In genomic region chr17:65231662-65232335, GRCh38 we compare ENCODE assay signal across 8 cellular contexts.
DNase-seq lines count a peak whose midpoint lies in the region; ATAC-seq and TF ChIP-seq lines count a peak whose summit lies in the region.

No MANE protein-coding gene starts in this region.

- H3K56ac ChIP-seq in IMR-90 (ENCODE audit: extremely low read depth, insufficient read depth, low read length) = no peak overlapping the region

- TF ChIP-seq RAD21 in IMR-90 (IDR thresholded peaks at IDR 0.05; ENCODE audit: low read length) = peak; percentile 96

- H4K91ac ChIP-seq in IMR-90 (ENCODE audit: insufficient read depth, low read depth, low read length) = no peak overlapping the region

- BruUV-seq in IMR-90 (replicated peaks; lab: Mats Ljungman, UMichigan) (no TSS peak), OCI-LY7 (replicated peaks; lab: Mats Ljungman, UMichigan) (no TSS peak)

- H3K14ac ChIP-seq in IMR-90 (replicated peaks; ENCODE audit: low read depth, low read length) = no peak overlapping the region

- H3K4me1 ChIP-seq in IMR-90 (ENCODE audit: control insufficient read depth, insufficient read depth, low read length) (peaks cover 2% of the 10 kb centered on the region; the same call in 1 of the 2 replicates), OCI-LY7 (ENCODE audit: insufficient read depth, low read length, poor library complexity, severe bottlenecking) (no peaks in the 10 kb centered on the region), prostate gland (replicated peaks) (no peaks in the 10 kb centered on the region)

- TF ChIP-seq CTCF in IMR-90 (conservative IDR thresholded peaks at IDR 0.05; ENCODE audit: low read depth, low read length) (peak; percentile 89), OCI-LY7 (conservative IDR thresholded peaks at IDR 0.05; ENCODE audit: low read length) (peak; percentile 85), prostate gland (IDR thresholded peaks at IDR 0.05) (peak in 2 of 4 experiments; percentile 49 to 64)

- in situ Hi-C loops in IMR-90 (cut with MboI; ENCODE audit: low sequenced_read_pairs) = loop anchor here (5.0 to 25.0 kb wide), 2 partner anchors 936 to 1431 kb away; no protein-coding TSS in a partner anchor

- no peak overlapping the region for H3K9ac ChIP-seq in IMR-90 (ENCODE audit: low read depth, low read length)

- WGBS in IMR-90 (ENCODE audit: extremely low coverage in 2 of 2, insufficient read length in 1 of 2), 2 experiments = 63% methylated on average over 5 of the region's 8 CpGs; no CpG with 5 or more reads in 1 of the 2 experiments
- 54% methylated on average over 8 of the region's 8 CpGs for WGBS in prostate gland

- no peak overlapping the region for H2BK120ac ChIP-seq in IMR-90 (ENCODE audit: low read depth, low read length)

- TF ChIP-seq POLR2A in IMR-90 (IDR thresholded peaks at IDR 0.05; ENCODE audit: low read depth, low read length) (no peak), prostate gland (IDR thresholded peaks at IDR 0.05) (no peak)

- no peak overlapping the region for H3K23ac ChIP-seq in IMR-90 (ENCODE audit: low read depth, low read length)

- H3K4ac ChIP-seq in IMR-90 (ENCODE audit: low read depth, low read length) = no peak overlapping the region

- H3K36me3 ChIP-seq in IMR-90 (ENCODE audit: control insufficient read depth, insufficient read depth, low read length) (no peaks in the 10 kb centered on the region), OCI-LY7 (ENCODE audit: insufficient read depth, low read length) (no peaks in the 10 kb centered on the region), prostate gland (no peaks in the 10 kb centered on the region)

- no peak overlapping the region for H2BK15ac ChIP-seq in IMR-90 (ENCODE audit: low read depth, low read length)

- no peaks in the 10 kb centered on the region for H3K79me2 ChIP-seq in OCI-LY7 (ENCODE audit: insufficient read depth, low read depth, low read length)

- no peak overlapping the region for H4K8ac ChIP-seq in IMR-90 (ENCODE audit: low read depth in 2 of 2, low read length in 2 of 2)

- H3K27me3 ChIP-seq in IMR-90 (ENCODE audit: control insufficient read depth, insufficient read depth, low read length) (peaks cover 2% of the 10 kb centered on the region; the same call in 1 of the 2 replicates), prostate gland (replicated peaks; ENCODE audit: insufficient read depth) (peaks cover 7% of the 10 kb centered on the region)

- H3K4me3 ChIP-seq in IMR-90 (ENCODE audit: insufficient read depth, low read depth, low read length) (no peak overlapping the region), OCI-LY7 (ENCODE audit: low read depth, low read length, poor library complexity, severe bottlenecking) (no peak overlapping the region), prostate gland (no peak overlapping the region)

- no peak overlapping the region for H2AK5ac ChIP-seq in IMR-90 (ENCODE audit: low read depth, low read length)

- no peak overlapping the region for H3K18ac ChIP-seq in IMR-90 (ENCODE audit: low read depth, low read length)

- no peak overlapping the region for H2BK5ac ChIP-seq in IMR-90 (ENCODE audit: low read depth, low read length, poor library complexity, severe bottlenecking)

- no peak overlapping the region for H3K4me2 ChIP-seq in IMR-90 (ENCODE audit: low read depth, low read length)
- H3K4me2 ChIP-seq in OCI-LY7 (ENCODE audit: low read length) = no peak overlapping the region

- H3K9me3 ChIP-seq in IMR-90 (ENCODE audit: control insufficient read depth, insufficient read depth, low read length) = no peaks in the 10 kb centered on the region; the same call in 1 of the 2 replicates
- H3K9me3 ChIP-seq in OCI-LY7 (ENCODE audit: low read length) = no peaks in the 10 kb centered on the region
- H3K9me3 ChIP-seq in prostate gland = no peaks in the 10 kb centered on the region

- peak; percentile 46 for DNase-seq in activated T-cell treated with anti-CD3 and anti-CD28 coated beads for 24 hours (ENCODE audit: low read depth)
- DNase-seq in activated T-cell treated with anti-CD3 and anti-CD28 coated beads, Interleukin-2, amount 50 U/mL, for 1 hour = no peak
- DNase-seq in IMR-90 = peak; percentile 88
- DNase-seq in OCI-LY7 (ENCODE audit: low spot score) = peak; percentile 71
- DNase-seq in activated naive CD4-positive, alpha-beta T cell treated with anti-CD3 and anti-CD28 coated beads, Interleukin-2, amount 50 U/mL, for 16 hours = peak; percentile 43
- peak in 40 of 42 donors; percentile 14 to 84 (median 54) for DNase-seq in head of caudate nucleus
- peak; percentile 16 for DNase-seq in prostate gland (ENCODE audit: low spot score)
- DNase-seq in NCI-H187 (lab: John Stamatoyannopoulos, UW) = no peak

- peak; percentile 97 for ATAC-seq in IMR-90 (ENCODE audit: low read depth)

- CTCF ChIA-PET in IMR-90 (lab: Yijun Ruan, JAX) (interaction anchor here (0.5 to 1.3 kb wide), 7 partner anchors 10 to 934 kb away, joined by 3 to 5 read pairs (median 3); no protein-coding TSS in a partner anchor), OCI-LY7 (lab: Charles Lee; ENCODE audit: unreplicated experiment) (interaction anchor here (0.6 kb wide), 2 partner anchors 135 to 333 kb away, joined by 3 read pairs; no protein-coding TSS in a partner anchor)

- H3K27ac ChIP-seq in IMR-90 (ENCODE audit: insufficient read depth, low read length) (no peak overlapping the region), OCI-LY7 (ENCODE audit: low read depth, low read length, poor library complexity, severe bottlenecking) (no peak overlapping the region), prostate gland (no peak overlapping the region)

- H3K9me1 ChIP-seq in IMR-90 (ENCODE audit: insufficient read depth, low read length) = 0 out of 2 replicates have a peak, but pooled peaks cover 3% of the 10 kb centered on the region

- no peaks in the 10 kb centered on the region for H3K79me1 ChIP-seq in IMR-90 (ENCODE audit: low read depth in 1 of 2, low read length in 2 of 2)

- no peaks in the 10 kb centered on the region for H3K9me2 ChIP-seq in OCI-LY7 (ENCODE audit: insufficient read depth, low read length)

- dilution Hi-C loops in IMR-90 (cut with HindIII; ENCODE audit: low sequenced_read_pairs, unreplicated experiment) = no loop called here

- POLR2A ChIA-PET in IMR-90 (lab: Charles Lee; ENCODE audit: unreplicated experiment) = interaction anchor here (0.6 kb wide), 1 partner anchor 59 kb away, joined by 3 read pairs; no protein-coding TSS in a partner anchor
- POLR2A ChIA-PET in OCI-LY7 (lab: Charles Lee) = interaction anchor here (0.8 kb wide), 2 partner anchors 12 to 932 kb away, joined by 3 read pairs; no protein-coding TSS in a partner anchor

- H2AFZ ChIP-seq in IMR-90 (replicated peaks; ENCODE audit: low read length, poor library complexity) = peak overlapping the region; percentile 80
- H2AFZ ChIP-seq in OCI-LY7 (ENCODE audit: low read length) = no peak overlapping the region

- intact Hi-C loops in IMR-90 (cut with micrococcal nuclease) = loop anchor here (1.0 to 10.0 kb wide), 5 partner anchors 47 to 1673 kb away; no protein-coding TSS in a partner anchor
- intact Hi-C loops in OCI-LY7 (cut with micrococcal nuclease; ENCODE audit: unreplicated experiment) = loop anchor here (2.0 to 10.0 kb wide), 3 partner anchors 323 to 936 kb away; no protein-coding TSS in a partner anchor
- intact Hi-C loops in head of caudate nucleus (cut with DNase I) = loop anchor here (10.0 kb wide), 1 partner anchor 933 kb away; no protein-coding TSS in a partner anchor
- intact Hi-C loops in prostate gland (cut with DNase I) = loop anchor here (10.0 kb wide), 1 partner anchor 933 kb away; no protein-coding TSS in a partner anchor

- no peak overlapping the region for H2AK9ac ChIP-seq in IMR-90 (replicated peaks; ENCODE audit: low read depth, low read length, poor library complexity)

- no peak overlapping the region for H4K5ac ChIP-seq in IMR-90 (ENCODE audit: low read depth, low read length)

- H4K20me1 ChIP-seq in IMR-90 (ENCODE audit: insufficient read depth, low read length) = no peaks in the 10 kb centered on the region
- H4K20me1 ChIP-seq in OCI-LY7 (ENCODE audit: insufficient read depth, low read length) = no peaks in the 10 kb centered on the region

- no peak overlapping the region for H2BK20ac ChIP-seq in IMR-90 (ENCODE audit: low read depth, low read length)

TF ChIP-seq in IMR-90, 13 proteins besides CTCF, POLR2A, EP300 and RAD21:
- TF ChIP-seq MAFK (IDR thresholded peaks at IDR 0.05; ENCODE audit: low read depth, low read length) = no peak
- TF ChIP-seq NFE2L2 (IDR thresholded peaks at IDR 0.05; ENCODE audit: low read depth, low read length) = no peak
- TF ChIP-seq, protein P1, sequence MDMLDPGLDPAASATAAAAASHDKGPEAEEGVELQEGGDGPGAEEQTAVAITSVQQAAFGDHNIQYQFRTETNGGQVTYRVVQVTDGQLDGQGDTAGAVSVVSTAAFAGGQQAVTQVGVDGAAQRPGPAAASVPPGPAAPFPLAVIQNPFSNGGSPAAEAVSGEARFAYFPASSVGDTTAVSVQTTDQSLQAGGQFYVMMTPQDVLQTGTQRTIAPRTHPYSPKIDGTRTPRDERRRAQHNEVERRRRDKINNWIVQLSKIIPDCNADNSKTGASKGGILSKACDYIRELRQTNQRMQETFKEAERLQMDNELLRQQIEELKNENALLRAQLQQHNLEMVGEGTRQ (IDR thresholded peaks at IDR 0.05; ENCODE audit: low read depth, low read length) = no peak
- TF ChIP-seq RCOR1 (IDR thresholded peaks at IDR 0.05; ENCODE audit: insufficient replicate concordance, low read length) = no peak
- TF ChIP-seq RFX5 (IDR thresholded peaks at IDR 0.05; ENCODE audit: low read depth, low read length) = no peak
- TF ChIP-seq, protein P2, sequence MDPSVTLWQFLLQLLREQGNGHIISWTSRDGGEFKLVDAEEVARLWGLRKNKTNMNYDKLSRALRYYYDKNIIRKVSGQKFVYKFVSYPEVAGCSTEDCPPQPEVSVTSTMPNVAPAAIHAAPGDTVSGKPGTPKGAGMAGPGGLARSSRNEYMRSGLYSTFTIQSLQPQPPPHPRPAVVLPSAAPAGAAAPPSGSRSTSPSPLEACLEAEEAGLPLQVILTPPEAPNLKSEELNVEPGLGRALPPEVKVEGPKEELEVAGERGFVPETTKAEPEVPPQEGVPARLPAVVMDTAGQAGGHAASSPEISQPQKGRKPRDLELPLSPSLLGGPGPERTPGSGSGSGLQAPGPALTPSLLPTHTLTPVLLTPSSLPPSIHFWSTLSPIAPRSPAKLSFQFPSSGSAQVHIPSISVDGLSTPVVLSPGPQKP (IDR thresholded peaks at IDR 0.05; ENCODE audit: borderline replicate concordance, low read depth, low read length) = no peak
- TF ChIP-seq CEBPB (IDR thresholded peaks at IDR 0.05; ENCODE audit: low read depth, low read length) = no peak
- TF ChIP-seq MAZ (IDR thresholded peaks at IDR 0.05; ENCODE audit: borderline replicate concordance, low read depth, low read length) = peak; percentile 88
- TF ChIP-seq BHLHE40 (IDR thresholded peaks at IDR 0.05; ENCODE audit: low read depth, low read length) = no peak
- peak; percentile 85 for TF ChIP-seq SMC3 (IDR thresholded peaks at IDR 0.05; ENCODE audit: low read depth, low read length)
- no peak for TF ChIP-seq MXI1 (IDR thresholded peaks at IDR 0.05; ENCODE audit: borderline replicate concordance, low read depth, low read length)
- TF ChIP-seq FOS (IDR thresholded peaks at IDR 0.05; ENCODE audit: low read depth, low read length) = no peak
TF ChIP-seq in IMR-90: peak in this region for 2.

Comparison
In these comparisons a context has a peak if more than half of its experiments do, and no peak if none do; other contexts are left out.
1. DNase-seq: peak in activated T-cell treated with anti-CD3 and anti-CD28 coated beads for 24 hours (single experiment), IMR-90 (single experiment), OCI-LY7 (single experiment), activated naive CD4-positive, alpha-beta T cell treated with anti-CD3 and anti-CD28 coated beads, Interleukin-2, amount 50 U/mL, for 16 hours (single experiment), head of caudate nucleus (40 of 42) and prostate gland (single experiment); none in activated T-cell treated with anti-CD3 and anti-CD28 coated beads, Interleukin-2, amount 50 U/mL, for 1 hour (single experiment) and NCI-H187 (0 of 2).